In genomic region chr1:175023043-175023921, GRCh38 we compare ENCODE assay signal across 8 cellular contexts. TPM values are rescaled to one million over a fixed set of nuclear protein-coding genes. Genes with fewer than 3 reads are reported as not detected.
DNase-seq lines count a peak whose midpoint lies in the region; ATAC-seq, FAIRE-seq and TF ChIP-seq lines count a peak whose summit lies in the region.

MRPS14 (minus strand) TSS chr1:175023425; CDS start chr1:175023408, 17 bp downstream.

- peak; percentile 92 for ATAC-seq in GM21786 (IDR thresholded peaks at IDR 0.05; ENCODE audit: unreplicated experiment)
- peak; percentile 87 to 92 for ATAC-seq in activated T-cell treated with anti-CD3 and anti-CD28 coated beads, Interleukin-2, amount 50 U/mL, for 72 hours (replicated peaks in 1 of 2)

- peaks cover 29% of the 10 kb centered on the region for H3K4me1 Mint-ChIP-seq in activated T-cell treated with anti-CD3 and anti-CD28 coated beads, Interleukin-2, amount 50 U/mL, for 72 hours (ENCODE audit: low read depth)

- peak in 1 of 6 experiments; percentile 6 for TF ChIP-seq CTCF in esophagus squamous epithelium (IDR thresholded peaks at IDR 0.05)

- peak; percentile 92 for FAIRE-seq in RCC 7860 (lab: Jason Lieb, UNC)

- H3K27ac ChIP-seq in KOPT-K1 (ENCODE audit: low read depth, low read length, poor library complexity, severe bottlenecking): peak within 1 kb of the TSS; percentile 76
- peak within 1 kb of the TSS; percentile 88 to 91 (median 90) for H3K27ac ChIP-seq in esophagus squamous epithelium

- no peaks in the 10 kb centered on the region for H3K27me3 Mint-ChIP-seq in activated T-cell treated with anti-CD3 and anti-CD28 coated beads, Interleukin-2, amount 50 U/mL, for 72 hours (ENCODE audit: low read depth)

- H3K9me3 ChIP-seq in KOPT-K1 (ENCODE audit: insufficient read depth, low read length, poor library complexity, severe bottlenecking) (no peaks in the 10 kb centered on the region), esophagus squamous epithelium (no peaks in the 10 kb centered on the region)

- H3K9me3 Mint-ChIP-seq in activated T-cell treated with anti-CD3 and anti-CD28 coated beads, Interleukin-2, amount 50 U/mL, for 72 hours: no peaks in the 10 kb centered on the region

- DNase-seq in DMS79 treated with DMSO at 0.1 percent for 48 hours (lab: John Stamatoyannopoulos, UW) (peak; percentile 95), RCC 7860 (ENCODE audit: low spot score) (peak; percentile 93), esophagus squamous epithelium (lab: John Stamatoyannopoulos, UW) (peak; percentile 90), myocyte (ENCODE audit: low read depth) (peak; percentile 98)
- peak; percentile 97 to 98 for DNase-seq in activated T-cell treated with anti-CD3 and anti-CD28 coated beads, Interleukin-2, amount 50 U/mL, for 72 hours
- DNase-seq in stimulated activated CD8-positive, alpha-beta memory T cell treated with anti-CD3 and anti-CD28 coated beads, Interleukin-7, amount 100 ng/mL, for 48 hours (ENCODE audit: extremely low read depth in 1 of 2, low read depth in 1 of 2): peak; percentile 95 to 96

- no peaks in the 10 kb centered on the region for H3K27me3 ChIP-seq in esophagus squamous epithelium

- TF ChIP-seq POLR2A in esophagus squamous epithelium (IDR thresholded peaks at IDR 0.05): peak in 3 of 4 donors; percentile 56 to 81 (median 60)

- peaks cover 0 to 22% (median 8%) of the 10 kb centered on the region in 3 donors for H3K4me1 ChIP-seq in esophagus squamous epithelium

- H3K4me3 Mint-ChIP-seq in activated T-cell treated with anti-CD3 and anti-CD28 coated beads, Interleukin-2, amount 50 U/mL, for 72 hours: peak within 1 kb of the TSS; percentile 92

- intact Hi-C loops in esophagus squamous epithelium (cut with DNase I): no loop called here

- WGBS in esophagus squamous epithelium, 2 donors: 4% methylated on average over 28 to 29 of the region's 42 CpGs

- H3K36me3 ChIP-seq in KOPT-K1 (ENCODE audit: insufficient read depth, low read length) (peaks cover 12% of the 10 kb centered on the region), esophagus squamous epithelium (peaks cover 0 to 11% (median 0%) of the 10 kb centered on the region in 3 donors)

- H3K36me3 Mint-ChIP-seq in activated T-cell treated with anti-CD3 and anti-CD28 coated beads, Interleukin-2, amount 50 U/mL, for 72 hours (ENCODE audit: insufficient read depth in 2 of 2): peaks cover 9 to 15% of the 10 kb centered on the region in 2 donors

- peak within 1 kb of the TSS; percentile 80 to 96 (median 85) for H3K4me3 ChIP-seq in esophagus squamous epithelium

- peak within 1 kb of the TSS; percentile 98 for H3K27ac Mint-ChIP-seq in activated T-cell treated with anti-CD3 and anti-CD28 coated beads, Interleukin-2, amount 50 U/mL, for 72 hours

RNA-seq across cellular contexts. Expression of gene MRPS14, which starts in this region (rescaled TPM):
- total RNA-seq in activated T-cell treated with anti-CD3 and anti-CD28 coated beads, Interleukin-2, amount 50 U/mL, for 72 hours: 10 to 100 TPM; 28.7 to 30.1 TPM
- 10 to 100 TPM in 3 of 4 donors, 1 to 10 TPM in 1; 8.6 to 18.1 (median 15.4) TPM for total RNA-seq in esophagus squamous epithelium
- 17.7 and 19.1 TPM in 2 replicates for total RNA-seq in myocyte
- polyA plus RNA-seq in myocyte (2012): 25.2 TPM

Comparison
In these comparisons a context has a peak if more than half of its experiments do, and no peak if none do; other contexts are left out.
1. Peak in every context shown above with its lines: DNase-seq, ATAC-seq, H3K4me3 ChIP-seq and H3K27ac ChIP-seq.